8 cellular contexts compared by ENCODE assay signal in genomic region chr9:131732061-131732526, GRCh38. TPM values are rescaled to one million over a fixed set of nuclear protein-coding genes. Genes with fewer than 3 reads are reported as not detected.
DNase-seq lines count a peak whose midpoint lies in the region; ATAC-seq, FAIRE-seq and TF ChIP-seq lines count a peak whose summit lies in the region.

No MANE protein-coding gene starts in this region.

- no peaks in the 10 kb centered on the region for H3K27me3 Mint-ChIP-seq in activated T-helper 17 cell treated with anti-CD3 and anti-CD28 coated beads, Interleukin-2, amount 50 U/mL, for 72 hours

- H3K36me3 Mint-ChIP-seq in activated T-helper 17 cell treated with anti-CD3 and anti-CD28 coated beads, Interleukin-2, amount 50 U/mL, for 72 hours (ENCODE audit: low read depth): peaks cover 66% of the 10 kb centered on the region

- no peak for TF ChIP-seq CTCF in kidney (IDR thresholded peaks at IDR 0.05; ENCODE audit: borderline replicate concordance, extremely low read depth, insufficient read depth)

- 32 to 33% methylated on average over 8 of the region's 8 CpGs for WGBS in GM23248 (ENCODE audit: low coverage in 1 of 2, low lambda C conversion rate in 2 of 2, missing lambda C conversion rate in 2 of 2), 2 experiments

- peak overlapping the region; percentile 87 for H3K4me3 Mint-ChIP-seq in activated T-helper 17 cell treated with anti-CD3 and anti-CD28 coated beads, Interleukin-2, amount 50 U/mL, for 72 hours

- H3K4me1 ChIP-seq in ACC112 (ENCODE audit: control insufficient read depth, insufficient read depth, low read length, unreplicated experiment) (peaks cover 72% of the 10 kb centered on the region), GM23248 (ENCODE audit: insufficient read depth) (peaks cover 56% of the 10 kb centered on the region), kidney (ENCODE audit: control insufficient read depth in 1 of 2, insufficient read depth in 1 of 2, low read depth in 1 of 2, low read length in 2 of 2) (peaks cover 62% of the 10 kb centered on the region in 2 donors)

- peaks cover 77% of the 10 kb centered on the region for H3K4me1 Mint-ChIP-seq in activated T-helper 17 cell treated with anti-CD3 and anti-CD28 coated beads, Interleukin-2, amount 50 U/mL, for 72 hours

- peaks cover 53% of the 10 kb centered on the region for H3K79me2 ChIP-seq in ACC112 (ENCODE audit: control insufficient read depth, insufficient read depth, low read length, unreplicated experiment)
- peaks cover 78% of the 10 kb centered on the region for H3K79me2 ChIP-seq in GM23248 (ENCODE audit: insufficient read depth)

- ATAC-seq in activated T-helper 17 cell treated with anti-CD3 and anti-CD28 coated beads, Interleukin-2, amount 50 U/mL, for 72 hours (replicated peaks): peak; percentile 9
- no peak for ATAC-seq in GM21447 (IDR thresholded peaks at IDR 0.05; ENCODE audit: unreplicated experiment)

- H3K36me3 ChIP-seq in ACC112 (ENCODE audit: insufficient read depth, low read length): no peaks in the 10 kb centered on the region
- no peaks in the 10 kb centered on the region for H3K36me3 ChIP-seq in GM23248 (ENCODE audit: low read depth)
- H3K36me3 ChIP-seq in kidney (ENCODE audit: control insufficient read depth in 1 of 2, insufficient read depth in 2 of 2, low read length in 2 of 2): no peaks in the 10 kb centered on the region

- H3K9me3 ChIP-seq in GM23248 (ENCODE audit: low read depth) (no peaks in the 10 kb centered on the region), kidney (ENCODE audit: control insufficient read depth in 1 of 2, low read length in 2 of 2) (no peaks in the 10 kb centered on the region)

- peak overlapping the region; percentile 50 for H3K4me2 ChIP-seq in GM23248 (ENCODE audit: unreplicated experiment)

- H3K9ac ChIP-seq in GM23248 (peak overlapping the region; percentile 61), kidney (ENCODE audit: low read length in 2 of 2) (no peak overlapping the region)

- H3K9me2 ChIP-seq in GM23248 (ENCODE audit: insufficient read depth): no peaks in the 10 kb centered on the region

- H3K27ac Mint-ChIP-seq in activated T-helper 17 cell treated with anti-CD3 and anti-CD28 coated beads, Interleukin-2, amount 50 U/mL, for 72 hours: peak overlapping the region; percentile 92

- no peak for FAIRE-seq in kidney (lab: Jason Lieb, UNC)

- intact Hi-C loops in kidney (cut with DNase I): loop anchor here (10.0 kb wide), 1 partner anchor 87 kb away; no protein-coding TSS in a partner anchor

- no peaks in the 10 kb centered on the region for H3K27me3 ChIP-seq in ACC112 (ENCODE audit: insufficient read depth, low read length)
- no peaks in the 10 kb centered on the region for H3K27me3 ChIP-seq in GM23248 (replicated peaks; ENCODE audit: insufficient read depth)

- no peak overlapping the region for H2AFZ ChIP-seq in ACC112 (ENCODE audit: low read length, unreplicated experiment)
- no peak overlapping the region for H2AFZ ChIP-seq in GM23248

- DNase-seq in GM23248 (peak; percentile 96), kidney (peak; percentile 48), SK-N-DZ (ENCODE audit: low spot score) (no peak), NCI-H2227 treated with DMSO at 0.1 percent for 48 hours (lab: John Stamatoyannopoulos, UW) (no peak), occipital lobe (lab: John Stamatoyannopoulos, UW) (no peak)

- no peaks in the 10 kb centered on the region for H3K9me3 Mint-ChIP-seq in activated T-helper 17 cell treated with anti-CD3 and anti-CD28 coated beads, Interleukin-2, amount 50 U/mL, for 72 hours

- H3K4me3 ChIP-seq in ACC112 (ENCODE audit: low read depth, low read length): no peak overlapping the region
- H3K4me3 ChIP-seq in GM23248: no peak overlapping the region
- H3K4me3 ChIP-seq in kidney (ENCODE audit: low read length in 2 of 2): no peak overlapping the region

- in situ Hi-C loops in GM23248 (cut with MboI): loop anchor here (25.0 kb wide), 1 partner anchor 370 kb away; no protein-coding TSS in a partner anchor

- H3K27ac ChIP-seq in ACC112 (ENCODE audit: low read depth, low read length) (peak overlapping the region; percentile 35; the same call in 1 of the 2 replicates), GM23248 (peak overlapping the region; percentile 75), kidney (ENCODE audit: low read depth in 2 of 2, low read length in 2 of 2) (peak overlapping the region; percentile 23 to 24)

- H3F3A ChIP-seq in GM23248 (ENCODE audit: insufficient read depth): peaks cover 44% of the 10 kb centered on the region

- peaks cover 9% of the 10 kb centered on the region; the same call in 1 of the 2 replicates for H4K20me1 ChIP-seq in GM23248 (ENCODE audit: insufficient read depth)

RNA-seq across cellular contexts. Expression of gene RAPGEF1, which starts 7.8 kb away (rescaled TPM):
- 21.1 and 24.1 TPM in 2 replicates for total RNA-seq in GM23248 (2014; rRNA removed; shearing (Covaris generic))
- 3.3 and 3.4 TPM in 2 replicates for polyA plus RNA-seq in GM23248 (2016; fragmentation: Nextera tagmentation; extraction: Ambion mirVana)
- 100 to 1,000 TPM; 147 to 167 TPM for total RNA-seq in activated T-helper 17 cell treated with anti-CD3 and anti-CD28 coated beads, Interleukin-2, amount 50 U/mL, for 72 hours
- 79.7 TPM for total RNA-seq in kidney
- polyA plus RNA-seq in kidney (ENCODE audit: insufficient read depth, low read depth, low replicate concordance): 15.5 TPM
- 22.1 and 24.4 TPM in 2 replicates for polyA plus RNA-seq in SK-N-DZ (2014; cell fraction: cytosol; rRNA removed)
- polyA plus RNA-seq in SK-N-DZ (2014; cell fraction: nucleus; rRNA removed): 14.7 and 19.5 TPM in 2 replicates
- total RNA-seq in occipital lobe: 26.2 TPM

Comparison
In these comparisons a context has a peak if more than half of its experiments do, and no peak if none do; other contexts are left out.
1. H3K27ac ChIP-seq: peak in every context shown above with its lines; median percentile 75 in GM23248; 35 in ACC112; 24 in kidney.
2. DNase-seq: peak in GM23248 (single experiment) and kidney (single experiment); none in SK-N-DZ (single experiment), NCI-H2227 treated with DMSO at 0.1 percent for 48 hours (single experiment) and occipital lobe (single experiment).